Comparison of ENCODE assay signal across 8 cellular contexts in the genomic region with DNA sequence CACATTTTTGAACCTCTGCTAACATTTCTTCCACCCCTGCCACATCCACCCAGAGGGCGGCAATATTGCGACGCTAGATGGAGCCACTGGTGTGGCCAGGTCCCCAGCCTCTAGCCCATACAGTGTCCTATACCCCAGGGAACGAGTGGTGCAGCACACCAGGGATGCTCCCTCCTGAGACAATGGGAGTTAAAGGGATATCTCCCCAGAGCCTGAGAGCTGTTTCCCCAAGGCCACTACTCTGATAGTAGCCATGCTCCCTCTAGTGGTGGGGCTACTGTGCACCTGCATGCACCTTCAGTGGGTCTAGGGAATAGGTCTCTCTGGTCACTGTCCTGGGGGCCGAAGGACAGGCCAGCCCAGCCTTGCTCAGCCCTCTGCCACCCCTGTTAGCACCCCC.
DNase-seq lines count a peak whose midpoint lies in the region; ATAC-seq and TF ChIP-seq lines count a peak whose summit lies in the region.

No MANE protein-coding gene starts in this region.

- H3K4me1 ChIP-seq in heart right ventricle (no peaks in the 10 kb centered on the region), right atrium auricular region (no peaks in the 10 kb centered on the region)

- intact Hi-C loops in heart right ventricle (cut with DNase I) = loop anchor here in 1 of 10 donors (5.0 kb wide), 1 partner anchor 233 kb away; no protein-coding TSS in a partner anchor

- TF ChIP-seq CTCF in heart right ventricle (IDR thresholded peaks at IDR 0.05) = peak in 7 of 9 donors; percentile 29 to 48 (median 33)
- peak in 1 of 2 donors; percentile 37 for TF ChIP-seq CTCF in right atrium auricular region (IDR thresholded peaks at IDR 0.05)

- H3K27ac ChIP-seq in heart right ventricle (no peak overlapping the region), right atrium auricular region (no peak overlapping the region)

- H3K4me3 ChIP-seq in heart right ventricle = no peak overlapping the region
- H3K4me3 ChIP-seq in right atrium auricular region = no peak overlapping the region

- ATAC-seq in heart right ventricle (peak in 1 of 8 donors; percentile 60), HG02885 (IDR thresholded peaks at IDR 0.05; ENCODE audit: poor library complexity, unreplicated experiment) (peak; percentile 90), GM21367 (IDR thresholded peaks at IDR 0.05; ENCODE audit: unreplicated experiment) (no peak)

- H3K36me3 ChIP-seq in heart right ventricle = no peaks in the 10 kb centered on the region
- H3K36me3 ChIP-seq in right atrium auricular region = no peaks in the 10 kb centered on the region

- no peaks in the 10 kb centered on the region for H3K27me3 ChIP-seq in heart right ventricle
- no peaks in the 10 kb centered on the region for H3K27me3 ChIP-seq in right atrium auricular region

- DNase-seq in heart right ventricle (peak in 1 of 2 donors; percentile 7), right atrium auricular region (ENCODE audit: low spot score) (no peak), RPMI8226 (peak; percentile 46), iPS DF 19.7 (ENCODE audit: low read depth, low spot score) (peak; percentile 89), globus pallidus (ENCODE audit: low spot score) (no peak)
- DNase-seq in activated CD8-positive, alpha-beta memory T cell treated with anti-CD3 and anti-CD28 coated beads for 24 hours = no peak

- H3K9me3 ChIP-seq in heart right ventricle (peaks cover 0 to 27% (median 0%) of the 10 kb centered on the region in 11 donors), right atrium auricular region (no peaks in the 10 kb centered on the region)

- 48 to 53% methylated on average over 5 of the region's 5 CpGs for WGBS in heart right ventricle, 2 donors

Comparison
In these comparisons a context has a peak if more than half of its experiments do, and no peak if none do; other contexts are left out.
1. DNase-seq: peak in RPMI8226 (single experiment) and iPS DF 19.7 (single experiment); none in right atrium auricular region (single experiment), activated CD8-positive, alpha-beta memory T cell treated with anti-CD3 and anti-CD28 coated beads for 24 hours (single experiment) and globus pallidus (single experiment).